ENCODE assay signal across 8 cellular contexts in genomic region chr5:179858241-179858585, GRCh38. TPM values are rescaled to one million over a fixed set of nuclear protein-coding genes. Genes with fewer than 3 reads are reported as not detected.
DNase-seq lines count a peak whose midpoint lies in the region; ATAC-seq and TF ChIP-seq lines count a peak whose summit lies in the region.

No MANE protein-coding gene starts in this region.

- in situ Hi-C loops in ACHN (cut with HindIII; ENCODE audit: low pct_ligation_motif_present, low pct_unique_long_range_greater_than_20kb, low sequenced_read_pairs), result no loop called here

- CTCF ChIA-PET in OCI-LY7 (lab: Charles Lee; ENCODE audit: unreplicated experiment), result no interaction called here

- intact Hi-C loops in OCI-LY7 (cut with micrococcal nuclease; ENCODE audit: unreplicated experiment), result loop anchor here (1.0 to 5.0 kb wide), 3 partner anchors 38 to 117 kb away; partner anchors contain the start of genes SQSTM1 and TBC1D9B

- peak overlapping the region; percentile 97 for H3K4me3 Mint-ChIP-seq in activated naive CD4-positive, alpha-beta T cell treated with anti-CD3 and anti-CD28 coated beads, Interleukin-2, amount 50 U/mL, for 24 hours

- H3K79me2 ChIP-seq in OCI-LY7 (ENCODE audit: insufficient read depth, low read depth, low read length), result peaks cover 35% of the 10 kb centered on the region; the same call in 1 of the 2 replicates

- H2AFZ ChIP-seq in OCI-LY7 (ENCODE audit: low read length), result peak overlapping the region; percentile 76

- H3K27me3 ChIP-seq in right atrium auricular region, result no peaks in the 10 kb centered on the region

- H3K9me3 ChIP-seq in OCI-LY7 (ENCODE audit: low read length) (peaks cover 5% of the 10 kb centered on the region; the same call in 1 of the 2 replicates), right atrium auricular region (no peaks in the 10 kb centered on the region)

- ATAC-seq in GM18502 (IDR thresholded peaks at IDR 0.05; ENCODE audit: poor library complexity, unreplicated experiment), result peak; percentile 52
- ATAC-seq in HG02973 (IDR thresholded peaks at IDR 0.05; ENCODE audit: unreplicated experiment), result peak; percentile 44

- H4K20me1 ChIP-seq in OCI-LY7 (ENCODE audit: insufficient read depth, low read length), result no peaks in the 10 kb centered on the region

- H3K4me1 ChIP-seq in OCI-LY7 (ENCODE audit: insufficient read depth, low read length, poor library complexity, severe bottlenecking) (peaks cover 30% of the 10 kb centered on the region), right atrium auricular region (peaks cover 0 to 22% of the 10 kb centered on the region in 2 donors)

- POLR2A ChIA-PET in OCI-LY7 (lab: Charles Lee), result interaction anchor here (0.5 to 0.6 kb wide), 2 partner anchors 116 to 1311 kb away, joined by 3 to 4 read pairs; no protein-coding TSS in a partner anchor

- BruUV-seq in OCI-LY7 (replicated peaks; lab: Mats Ljungman, UMichigan), result TSS peak; percentile 44

- H3K36me3 ChIP-seq in OCI-LY7 (ENCODE audit: insufficient read depth, low read length), result peaks cover 31% of the 10 kb centered on the region
- H3K36me3 ChIP-seq in right atrium auricular region, result peaks cover 4% of the 10 kb centered on the region

- H3K36me3 Mint-ChIP-seq in activated naive CD4-positive, alpha-beta T cell treated with anti-CD3 and anti-CD28 coated beads, Interleukin-2, amount 50 U/mL, for 24 hours, result peaks cover 3% of the 10 kb centered on the region

- H3K27ac Mint-ChIP-seq in activated naive CD4-positive, alpha-beta T cell treated with anti-CD3 and anti-CD28 coated beads, Interleukin-2, amount 50 U/mL, for 24 hours, result peak overlapping the region; percentile 92

- H3K4me1 Mint-ChIP-seq in activated naive CD4-positive, alpha-beta T cell treated with anti-CD3 and anti-CD28 coated beads, Interleukin-2, amount 50 U/mL, for 24 hours, result peaks cover 18% of the 10 kb centered on the region

- H3K27ac ChIP-seq in OCI-LY7 (ENCODE audit: low read depth, low read length, poor library complexity, severe bottlenecking), result peak overlapping the region; percentile 69
- H3K27ac ChIP-seq in right atrium auricular region, result peak overlapping the region; percentile 84 to 92

- DNase-seq in ACHN (peak; percentile 27), OCI-LY7 (ENCODE audit: low spot score) (peak; percentile 72), right atrium auricular region (ENCODE audit: low spot score) (no peak), retinal pigment epithelial cell (ENCODE audit: low read depth) (no peak), mesenteric fat pad (ENCODE audit: low spot score) (no peak)

- no peaks in the 10 kb centered on the region for H3K27me3 Mint-ChIP-seq in activated naive CD4-positive, alpha-beta T cell treated with anti-CD3 and anti-CD28 coated beads, Interleukin-2, amount 50 U/mL, for 24 hours

- H3K4me3 ChIP-seq in OCI-LY7 (ENCODE audit: low read depth, low read length, poor library complexity, severe bottlenecking) (peak overlapping the region; percentile 90), right atrium auricular region (peak overlapping the region; percentile 79 to 95), retinal pigment epithelial cell (ENCODE audit: low read length) (peak overlapping the region; percentile 93)

- H3K9me3 Mint-ChIP-seq in activated naive CD4-positive, alpha-beta T cell treated with anti-CD3 and anti-CD28 coated beads, Interleukin-2, amount 50 U/mL, for 24 hours, result no peaks in the 10 kb centered on the region

- no peaks in the 10 kb centered on the region for H3K9me2 ChIP-seq in OCI-LY7 (ENCODE audit: insufficient read depth, low read length)

- peak; percentile 31; the same call in 1 of the 2 replicates for TF ChIP-seq CTCF in OCI-LY7 (conservative IDR thresholded peaks at IDR 0.05; ENCODE audit: low read length)
- no peak for TF ChIP-seq CTCF in right atrium auricular region (IDR thresholded peaks at IDR 0.05)
- no peak for TF ChIP-seq CTCF in retinal pigment epithelial cell (conservative IDR thresholded peaks at IDR 0.05; ENCODE audit: low read depth, low read length)

- H3K4me2 ChIP-seq in OCI-LY7 (ENCODE audit: low read length), result peak overlapping the region; percentile 77

RNA-seq across cellular contexts. Expression of gene MRNIP, which starts 0.4 kb away (rescaled TPM):
- 76.2 and 78.7 TPM in 2 replicates for total RNA-seq in OCI-LY7 (2014; rRNA removed; shearing (Covaris generic))
- total RNA-seq in OCI-LY7 (2022) (70.5 and 76.5 TPM in 2 replicates), right atrium auricular region (10 to 100 TPM; 12.5 to 20.3 TPM), mesenteric fat pad (17.3 TPM)

RNA-seq across cellular contexts. Expression of gene SQSTM1, which starts 37.5 kb away (rescaled TPM):
- 44.4 and 58.5 TPM in 2 replicates for total RNA-seq in OCI-LY7 (2014; rRNA removed; shearing (Covaris generic))
- total RNA-seq in OCI-LY7 (2022) (68.3 and 81.1 TPM in 2 replicates), right atrium auricular region (100 to 1,000 TPM; 379 to 436 TPM), mesenteric fat pad (600 TPM)

RNA-seq across cellular contexts. Expression of gene TBC1D9B, which starts 49.5 kb away (rescaled TPM):
- total RNA-seq in OCI-LY7 (2014; rRNA removed; shearing (Covaris generic)), result 49.4 and 52.2 TPM in 2 replicates
- total RNA-seq in OCI-LY7 (2022), result 93.6 and 106 TPM in 2 replicates
- 10 to 100 TPM; 33.5 to 57.7 TPM for total RNA-seq in right atrium auricular region
- 128 TPM for total RNA-seq in mesenteric fat pad

RNA-seq across cellular contexts. Expression of gene MGAT4B, which starts 51.5 kb away (rescaled TPM):
- 58.8 and 61.1 TPM in 2 replicates for total RNA-seq in OCI-LY7 (2014; rRNA removed; shearing (Covaris generic))
- total RNA-seq in OCI-LY7 (2022) (90.2 and 96.5 TPM in 2 replicates), right atrium auricular region (10 to 100 TPM; 71.7 to 77.1 TPM), mesenteric fat pad (87.6 TPM)

Comparison
In these comparisons a context has a peak if more than half of its experiments do, and no peak if none do; other contexts are left out.
1. DNase-seq: peak in ACHN (single experiment) and OCI-LY7 (single experiment); none in right atrium auricular region (single experiment), retinal pigment epithelial cell (single experiment) and mesenteric fat pad (single experiment).
2. Peak in every context shown above with its lines, with median percentiles within 50 percentile points of each other: H3K4me3 ChIP-seq.